In the genomic region with DNA sequence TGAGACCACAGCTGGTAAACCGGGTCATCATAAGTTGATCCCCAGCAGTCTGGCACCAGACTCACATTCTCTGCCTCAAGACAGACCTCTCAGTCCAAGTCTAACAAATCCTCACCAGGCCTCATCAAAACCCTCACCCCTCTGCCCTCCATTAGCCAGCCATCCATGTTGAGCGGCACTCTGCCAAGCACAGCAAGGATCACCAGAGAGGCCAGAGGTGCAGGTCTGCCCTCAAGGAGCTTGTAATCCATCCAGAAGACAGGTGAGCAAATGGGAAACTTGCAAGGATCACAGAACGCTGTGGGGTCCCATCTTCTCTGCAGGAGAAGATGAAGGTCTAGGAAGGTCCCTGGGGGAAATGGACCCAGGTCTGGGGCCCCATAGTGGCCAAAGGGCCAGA, we compare ENCODE assay signal across 18 cellular contexts.
DNase-seq lines count a peak whose midpoint lies in the region; ATAC-seq and TF ChIP-seq lines count a peak whose summit lies in the region.
"Had no signal": no experiment of that assay in that cellular context is flagged by ENCODE, and none has a peak within 500 bp of the region (broad histone marks: within the 10 kb centered on the region; RNA-seq: fewer than 3 reads in every experiment).

No MANE protein-coding gene starts in this region.

- peaks cover 76% of the 10 kb centered on the region for H3K4me1 Mint-ChIP-seq in mesothelial cell of epicardium
- H3K4me1 Mint-ChIP-seq: activated T-helper 17 cell treated with anti-CD3 and anti-CD28 coated beads, Interleukin-2, amount 50 U/mL, for 72 hours had no signal

- DNase-seq in right atrium auricular region (ENCODE audit: low spot score) = no peak
- DNase-seq in left cardiac atrium = no peak
- no peak for DNase-seq in mesothelial cell of epicardium (ENCODE audit: low spot score in 2 of 2, unreplicated experiment in 2 of 2)
- no peak for DNase-seq in stomach
- no peak for DNase-seq in foreskin fibroblast
- no peak for DNase-seq in HCEC 1CT
- no peak for DNase-seq in brain microvascular endothelial cell
- DNase-seq: ACHN; activated CD4-positive, alpha-beta T cell treated with anti-CD3 and anti-CD28 coated beads for 36 hours; activated naive CD8-positive, alpha-beta T cell treated with anti-CD3 and anti-CD28 coated beads for 36 hours; erythroblast; NCI-H1105; NCI-H2081 treated with DMSO at 0.1 percent for 48 hours; NCI-H510A treated with DMSO at 0.1 percent for 48 hours had no signal

- H3K27ac ChIP-seq in right atrium auricular region = peak overlapping the region; percentile 96 to 99
- H3K27ac ChIP-seq in stomach = peak overlapping the region in 4 of 5 donors; percentile 88 to 92 (median 92)
- H3K27ac ChIP-seq in brain microvascular endothelial cell = no peak overlapping the region
- H3K27ac ChIP-seq: C4-2B, cardiac muscle cell had no signal

- peaks cover 0 to 99% of the 10 kb centered on the region in 2 donors for H3K4me1 ChIP-seq in right atrium auricular region
- H3K4me1 ChIP-seq in stomach = peaks cover 54 to 98% (median 92%) of the 10 kb centered on the region in 4 donors

- no peaks in the 10 kb centered on the region for H3K27me3 ChIP-seq in right atrium auricular region
- H3K27me3 ChIP-seq in stomach = no peaks in the 10 kb centered on the region
- no peaks in the 10 kb centered on the region for H3K27me3 ChIP-seq in brain microvascular endothelial cell (replicated peaks)
- H3K27me3 ChIP-seq: cardiac muscle cell had no signal

- H3K4me3 ChIP-seq in right atrium auricular region (peak overlapping the region; percentile 82 to 84), stomach (peak overlapping the region; percentile 55 to 67 (median 61)), foreskin fibroblast (ENCODE audit: low read depth in 1 of 2, low read length in 2 of 2) (no peak overlapping the region), brain microvascular endothelial cell (ENCODE audit: low read depth, low read length) (no peak overlapping the region)
- H3K4me3 ChIP-seq: cardiac muscle cell had no signal

- H3K36me3 Mint-ChIP-seq in mesothelial cell of epicardium = no peaks in the 10 kb centered on the region
- H3K36me3 Mint-ChIP-seq: activated naive CD8-positive, alpha-beta T cell treated with anti-CD3 and anti-CD28 coated beads for 36 hours had no signal

- TF ChIP-seq EP300 in stomach (IDR thresholded peaks at IDR 0.05) = no peak

- in situ Hi-C loops in brain microvascular endothelial cell (cut with HindIII; ENCODE audit: low pct_ligation_motif_present, low sequenced_read_pairs) = no loop called here

- H3K9me3 Mint-ChIP-seq in mesothelial cell of epicardium = no peaks in the 10 kb centered on the region
- H3K9me3 Mint-ChIP-seq: activated naive CD8-positive, alpha-beta T cell treated with anti-CD3 and anti-CD28 coated beads for 36 hours; activated T-helper 17 cell treated with anti-CD3 and anti-CD28 coated beads, Interleukin-2, amount 50 U/mL, for 72 hours had no signal

- no peaks in the 10 kb centered on the region for H3K27me3 Mint-ChIP-seq in mesothelial cell of epicardium (ENCODE audit: low read depth)

- no peaks in the 10 kb centered on the region for H3K9me3 ChIP-seq in right atrium auricular region
- no peaks in the 10 kb centered on the region for H3K9me3 ChIP-seq in stomach

- ATAC-seq in left cardiac atrium (no peak), HG03196 (IDR thresholded peaks at IDR 0.05; ENCODE audit: unreplicated experiment) (no peak)
- ATAC-seq: activated CD4-positive, alpha-beta T cell treated with anti-CD3 and anti-CD28 coated beads for 36 hours; activated T-helper 17 cell treated with anti-CD3 and anti-CD28 coated beads, Interleukin-2, amount 50 U/mL, for 72 hours had no signal

- no peak overlapping the region for H3K4me3 Mint-ChIP-seq in mesothelial cell of epicardium
- H3K4me3 Mint-ChIP-seq: activated CD4-positive, alpha-beta T cell treated with anti-CD3 and anti-CD28 coated beads for 36 hours; activated naive CD8-positive, alpha-beta T cell treated with anti-CD3 and anti-CD28 coated beads for 36 hours; activated T-helper 17 cell treated with anti-CD3 and anti-CD28 coated beads, Interleukin-2, amount 50 U/mL, for 72 hours had no signal

- intact Hi-C loops in left cardiac atrium (cut with DNase I) = no loop called here
- intact Hi-C loops in stomach (cut with DNase I; ENCODE audit: low total_unique reads) = no loop called here

- TF ChIP-seq CTCF in right atrium auricular region (IDR thresholded peaks at IDR 0.05) = no peak
- TF ChIP-seq CTCF in mesothelial cell of epicardium (IDR thresholded peaks at IDR 0.05; ENCODE audit: unreplicated experiment) = no peak
- TF ChIP-seq CTCF in stomach (IDR thresholded peaks at IDR 0.05) = no peak
- no peak for TF ChIP-seq CTCF in foreskin fibroblast (IDR thresholded peaks at IDR 0.05; ENCODE audit: low read depth, low read length)
- TF ChIP-seq CTCF in brain microvascular endothelial cell (IDR thresholded peaks at IDR 0.05; ENCODE audit: low read depth, low read length, missing control alignments) = no peak

- H3K36me3 ChIP-seq in right atrium auricular region (peaks cover 9% of the 10 kb centered on the region), stomach (peaks cover 0 to 9% (median 0%) of the 10 kb centered on the region in 4 donors), brain microvascular endothelial cell (replicated peaks) (no peaks in the 10 kb centered on the region)
- H3K36me3 ChIP-seq: cardiac muscle cell had no signal

- WGBS in stomach, 5 donors = 78 to 92% (median 83%) methylated on average over 3 of the region's 3 CpGs

- peak overlapping the region; percentile 15 for H3K27ac Mint-ChIP-seq in mesothelial cell of epicardium
- H3K27ac Mint-ChIP-seq: activated CD4-positive, alpha-beta T cell treated with anti-CD3 and anti-CD28 coated beads for 36 hours; activated naive CD8-positive, alpha-beta T cell treated with anti-CD3 and anti-CD28 coated beads for 36 hours; activated T-helper 17 cell treated with anti-CD3 and anti-CD28 coated beads, Interleukin-2, amount 50 U/mL, for 72 hours had no signal

- no peak for TF ChIP-seq POLR2A in stomach (IDR thresholded peaks at IDR 0.05)

Comparison
In these comparisons a context has a peak if more than half of its experiments do, and no peak if none do; other contexts are left out.
1. H3K4me3 ChIP-seq: peak in right atrium auricular region (2 of 2) and stomach (4 of 4); none in foreskin fibroblast (0 of 2) and brain microvascular endothelial cell (single experiment).